ENCODE assay signal across 15 cellular contexts in the genomic region with DNA sequence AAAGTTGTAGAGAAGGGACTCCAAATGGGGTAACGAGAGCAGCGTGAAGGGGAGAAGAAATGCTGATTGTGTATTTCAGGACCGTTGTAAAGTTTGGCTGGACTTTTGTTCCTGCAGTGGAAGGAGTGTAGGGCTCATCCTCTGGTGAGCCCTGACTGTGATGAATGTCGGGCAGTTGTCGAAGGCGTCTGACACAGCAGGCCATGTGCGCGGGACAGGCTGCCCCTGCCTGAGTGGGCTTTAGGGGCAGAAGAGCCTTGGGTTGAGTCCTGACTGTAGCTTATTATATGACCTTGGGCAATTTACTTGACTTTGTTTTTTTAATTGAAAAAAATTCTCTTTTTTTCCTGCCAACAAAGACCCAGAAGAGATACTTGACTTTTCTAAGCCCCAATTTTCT. TPM values are rescaled to one million over a fixed set of nuclear protein-coding genes. Genes with fewer than 3 reads are reported as not detected.
DNase-seq lines count a peak whose midpoint lies in the region; ATAC-seq and TF ChIP-seq lines count a peak whose summit lies in the region.
"Had no signal": no experiment of that assay in that cellular context is flagged by ENCODE, and none has a peak within 500 bp of the region (broad histone marks: within the 10 kb centered on the region; RNA-seq: fewer than 3 reads in every experiment).

No MANE protein-coding gene starts in this region.

- H3K27me3 Mint-ChIP-seq in activated CD8-positive, alpha-beta T cell treated with anti-CD3 and anti-CD28 coated beads for 36 hours = no peaks in the 10 kb centered on the region
- no peaks in the 10 kb centered on the region for H3K27me3 Mint-ChIP-seq in activated CD8-positive, alpha-beta T cell treated with anti-CD3 and anti-CD28 coated beads, Interleukin-2, amount 10 ng/mL, durations not matched to agents 7 days and 5 days (ENCODE audit: low read depth)
- H3K27me3 Mint-ChIP-seq in CD14-positive monocyte (ENCODE audit: low read depth in 3 of 3) (no peaks in the 10 kb centered on the region), endothelial cell (ENCODE audit: unreplicated experiment) (peaks cover 1% of the 10 kb centered on the region)
- H3K27me3 Mint-ChIP-seq in activated T-helper 17 cell treated with anti-CD3 and anti-CD28 coated beads, Interleukin-2, amount 50 U/mL, for 72 hours = no peaks in the 10 kb centered on the region

- no peak for TF ChIP-seq CTCF in activated CD8-positive, alpha-beta T cell treated with anti-CD3 and anti-CD28 coated beads for 36 hours (IDR thresholded peaks at IDR 0.05)
- TF ChIP-seq CTCF in CD14-positive monocyte (IDR thresholded peaks at IDR 0.05) = no peak
- no peak for TF ChIP-seq CTCF in endothelial cell (IDR thresholded peaks at IDR 0.05; ENCODE audit: unreplicated experiment)

- CTCF ChIA-PET in activated CD8-positive, alpha-beta T cell treated with anti-CD3 and anti-CD28 coated beads for 36 hours (lab: Charles Lee) = interaction anchor here (0.6 kb wide), 1 partner anchor 8 kb away, joined by 3 read pairs; no protein-coding TSS in a partner anchor
- CTCF ChIA-PET in activated CD8-positive, alpha-beta T cell treated with anti-CD3 and anti-CD28 coated beads, Interleukin-2, amount 10 ng/mL, durations not matched to agents 7 days and 5 days (lab: Charles Lee) = interaction anchor here (1.4 kb wide), 1 partner anchor 332 kb away, joined by 6 read pairs; no protein-coding TSS in a partner anchor

- peaks cover 45% of the 10 kb centered on the region for H3K36me3 Mint-ChIP-seq in activated CD8-positive, alpha-beta T cell treated with anti-CD3 and anti-CD28 coated beads for 36 hours (ENCODE audit: low read depth)
- peaks cover 70% of the 10 kb centered on the region for H3K36me3 Mint-ChIP-seq in activated CD8-positive, alpha-beta T cell treated with anti-CD3 and anti-CD28 coated beads, Interleukin-2, amount 10 ng/mL, durations not matched to agents 7 days and 5 days (ENCODE audit: low read depth)
- H3K36me3 Mint-ChIP-seq in CD14-positive monocyte (peaks cover 54 to 58% of the 10 kb centered on the region in 2 donors), endothelial cell (ENCODE audit: low read depth, unreplicated experiment) (peaks cover 31% of the 10 kb centered on the region)
- peaks cover 74% of the 10 kb centered on the region for H3K36me3 Mint-ChIP-seq in activated T-helper 17 cell treated with anti-CD3 and anti-CD28 coated beads, Interleukin-2, amount 50 U/mL, for 72 hours (ENCODE audit: low read depth)

- no peaks in the 10 kb centered on the region for H3K9me3 Mint-ChIP-seq in activated CD8-positive, alpha-beta T cell treated with anti-CD3 and anti-CD28 coated beads for 36 hours
- H3K9me3 Mint-ChIP-seq in activated CD8-positive, alpha-beta T cell treated with anti-CD3 and anti-CD28 coated beads, Interleukin-2, amount 10 ng/mL, durations not matched to agents 7 days and 5 days (ENCODE audit: insufficient read depth) = no peaks in the 10 kb centered on the region
- H3K9me3 Mint-ChIP-seq in CD14-positive monocyte (no peaks in the 10 kb centered on the region), endothelial cell (ENCODE audit: unreplicated experiment) (no peaks in the 10 kb centered on the region)
- no peaks in the 10 kb centered on the region for H3K9me3 Mint-ChIP-seq in activated T-helper 17 cell treated with anti-CD3 and anti-CD28 coated beads, Interleukin-2, amount 50 U/mL, for 72 hours

- POLR2A ChIA-PET in activated CD8-positive, alpha-beta T cell treated with anti-CD3 and anti-CD28 coated beads for 36 hours (lab: Charles Lee) = no interaction called here
- POLR2A ChIA-PET in activated CD8-positive, alpha-beta T cell treated with anti-CD3 and anti-CD28 coated beads, Interleukin-2, amount 10 ng/mL, durations not matched to agents 7 days and 5 days (lab: Charles Lee) = no interaction called here

- ATAC-seq in activated CD8-positive, alpha-beta T cell treated with anti-CD3 and anti-CD28 coated beads for 36 hours = no peak
- no peak for ATAC-seq in activated CD8-positive, alpha-beta T cell treated with anti-CD3 and anti-CD28 coated beads, Interleukin-2, amount 10 ng/mL, durations not matched to agents 7 days and 5 days
- ATAC-seq in activated T-helper 17 cell treated with anti-CD3 and anti-CD28 coated beads, Interleukin-2, amount 50 U/mL, for 72 hours (replicated peaks) = no peak
- ATAC-seq in HG03354 (IDR thresholded peaks at IDR 0.05; ENCODE audit: poor library complexity, severe bottlenecking, unreplicated experiment) = no peak

- peak overlapping the region; percentile 6 for H3K27ac Mint-ChIP-seq in activated CD8-positive, alpha-beta T cell treated with anti-CD3 and anti-CD28 coated beads for 36 hours
- H3K27ac Mint-ChIP-seq in activated CD8-positive, alpha-beta T cell treated with anti-CD3 and anti-CD28 coated beads, Interleukin-2, amount 10 ng/mL, durations not matched to agents 7 days and 5 days = no peak overlapping the region
- H3K27ac Mint-ChIP-seq in CD14-positive monocyte (no peak overlapping the region), endothelial cell (ENCODE audit: unreplicated experiment) (no peak overlapping the region)
- peak overlapping the region; percentile 67 for H3K27ac Mint-ChIP-seq in activated T-helper 17 cell treated with anti-CD3 and anti-CD28 coated beads, Interleukin-2, amount 50 U/mL, for 72 hours

- DNase-seq in activated CD8-positive, alpha-beta T cell treated with anti-CD3 and anti-CD28 coated beads for 36 hours = no peak
- no peak for DNase-seq in activated CD8-positive, alpha-beta T cell treated with anti-CD3 and anti-CD28 coated beads, Interleukin-2, amount 10 ng/mL, durations not matched to agents 7 days and 5 days
- peak; percentile 28 for DNase-seq in CD14-positive monocyte (ENCODE audit: low spot score)
- DNase-seq in endothelial cell (ENCODE audit: low spot score) = no peak
- DNase-seq in NCI-H1417 (lab: John Stamatoyannopoulos, UW) = no peak
- DNase-seq in NCI-H510A treated with DMSO at 0.1 percent for 48 hours (lab: John Stamatoyannopoulos, UW) = no peak
- DNase-seq: 8988T; COR-L47; MV-4-11; NCI-H1436 treated with DMSO at 0.1 percent for 48 hours; NCI-H345; NCI-H69; NK-92 treated with Interleukin-12 subunit alpha and Interleukin-12 subunit beta, amount 100 ng/mL, for 24 hours had no signal

- H3K4me1 Mint-ChIP-seq in activated CD8-positive, alpha-beta T cell treated with anti-CD3 and anti-CD28 coated beads for 36 hours (ENCODE audit: low read depth) = peaks cover 39% of the 10 kb centered on the region
- peaks cover 21% of the 10 kb centered on the region for H3K4me1 Mint-ChIP-seq in activated CD8-positive, alpha-beta T cell treated with anti-CD3 and anti-CD28 coated beads, Interleukin-2, amount 10 ng/mL, durations not matched to agents 7 days and 5 days (ENCODE audit: low read depth)
- H3K4me1 Mint-ChIP-seq in CD14-positive monocyte (peaks cover 15% of the 10 kb centered on the region), endothelial cell (ENCODE audit: unreplicated experiment) (peaks cover 12% of the 10 kb centered on the region)
- peaks cover 29% of the 10 kb centered on the region for H3K4me1 Mint-ChIP-seq in activated T-helper 17 cell treated with anti-CD3 and anti-CD28 coated beads, Interleukin-2, amount 50 U/mL, for 72 hours

- no peak overlapping the region for H3K4me3 Mint-ChIP-seq in activated CD8-positive, alpha-beta T cell treated with anti-CD3 and anti-CD28 coated beads for 36 hours
- H3K4me3 Mint-ChIP-seq in activated CD8-positive, alpha-beta T cell treated with anti-CD3 and anti-CD28 coated beads, Interleukin-2, amount 10 ng/mL, durations not matched to agents 7 days and 5 days = no peak overlapping the region
- H3K4me3 Mint-ChIP-seq in CD14-positive monocyte (no peak overlapping the region), endothelial cell (ENCODE audit: unreplicated experiment) (peak overlapping the region; percentile 21)
- no peak overlapping the region for H3K4me3 Mint-ChIP-seq in activated T-helper 17 cell treated with anti-CD3 and anti-CD28 coated beads, Interleukin-2, amount 50 U/mL, for 72 hours

- intact Hi-C loops in activated CD8-positive, alpha-beta T cell treated with anti-CD3 and anti-CD28 coated beads for 36 hours (cut with micrococcal nuclease) = no loop called here
- intact Hi-C loops in CD14-positive monocyte (cut with micrococcal nuclease) = no loop called here

RNA-seq across cellular contexts. Expression of gene TRMU, which starts 3.1 kb away (rescaled TPM):
- total RNA-seq in activated CD8-positive, alpha-beta T cell treated with anti-CD3 and anti-CD28 coated beads for 36 hours = 10 to 100 TPM; 87.2 to 98.1 TPM
- 10 to 100 TPM; 84.0 to 84.6 TPM for total RNA-seq in activated CD8-positive, alpha-beta T cell treated with anti-CD3 and anti-CD28 coated beads, Interleukin-2, amount 10 ng/mL, durations not matched to agents 7 days and 5 days
- 1 to 10 TPM; 4.7 to 5.6 TPM for polyA plus RNA-seq in CD14-positive monocyte
- 10 to 100 TPM; 92.0 to 92.2 TPM for total RNA-seq in activated T-helper 17 cell treated with anti-CD3 and anti-CD28 coated beads, Interleukin-2, amount 50 U/mL, for 72 hours
- total RNA-seq in endothelial cell (ENCODE audit: unreplicated experiment) = 41.5 TPM

RNA-seq across cellular contexts. Expression of gene GTSE1, which starts 42.0 kb away (rescaled TPM):
- total RNA-seq in activated CD8-positive, alpha-beta T cell treated with anti-CD3 and anti-CD28 coated beads for 36 hours = 10 to 100 TPM; 39.4 to 41.4 TPM
- 100 to 1,000 TPM; 111 to 114 TPM for total RNA-seq in activated CD8-positive, alpha-beta T cell treated with anti-CD3 and anti-CD28 coated beads, Interleukin-2, amount 10 ng/mL, durations not matched to agents 7 days and 5 days
- not detected for polyA plus RNA-seq in CD14-positive monocyte
- total RNA-seq in activated T-helper 17 cell treated with anti-CD3 and anti-CD28 coated beads, Interleukin-2, amount 50 U/mL, for 72 hours = 10 to 100 TPM; 36.9 to 62.1 TPM
- 8.2 TPM for total RNA-seq in endothelial cell (ENCODE audit: unreplicated experiment)

Comparison
In these comparisons a context has a peak if more than half of its experiments do, and no peak if none do; other contexts are left out.
1. H3K27ac Mint-ChIP-seq: peak in activated CD8-positive, alpha-beta T cell treated with anti-CD3 and anti-CD28 coated beads for 36 hours (single experiment) and activated T-helper 17 cell treated with anti-CD3 and anti-CD28 coated beads, Interleukin-2, amount 50 U/mL, for 72 hours (single experiment); none in activated CD8-positive, alpha-beta T cell treated with anti-CD3 and anti-CD28 coated beads, Interleukin-2, amount 10 ng/mL, durations not matched to agents 7 days and 5 days (single experiment), CD14-positive monocyte (0 of 7) and endothelial cell (single experiment).